8 cellular contexts compared by ENCODE assay signal in the genomic region with DNA sequence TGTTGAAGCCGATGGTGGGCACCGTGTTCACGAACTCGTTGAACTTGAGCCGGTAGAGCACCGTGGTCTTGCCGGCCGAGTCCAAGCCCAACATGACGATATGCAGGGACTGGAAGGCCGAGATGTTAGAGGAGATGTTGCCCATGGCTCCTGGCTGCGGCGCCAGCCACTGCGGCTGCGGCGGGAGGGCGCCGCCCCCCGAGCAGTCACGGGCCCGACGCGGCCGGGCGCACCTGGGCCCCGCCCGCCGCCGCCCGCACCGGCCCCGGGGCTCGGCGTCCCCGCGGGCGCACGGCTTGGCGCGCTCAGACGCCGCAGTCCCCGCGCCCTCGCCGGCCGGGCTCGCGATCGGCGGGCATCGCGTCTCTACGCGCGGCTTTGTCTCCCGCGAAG. TPM values are rescaled to one million over a fixed set of nuclear protein-coding genes. Genes with fewer than 3 reads are reported as not detected.
A peak's percentile ranks its signal among the peaks of the same experiment; 100 is the strongest.
DNase-seq lines count a peak whose midpoint lies in the region; ATAC-seq and TF ChIP-seq lines count a peak whose summit lies in the region.

No MANE protein-coding gene starts in this region.

- no peaks in the 10 kb centered on the region for H3K9me3 Mint-ChIP-seq in activated CD4-positive, alpha-beta memory T cell treated with anti-CD3 and anti-CD28 coated beads, Interleukin-2, amount 10 ng/mL, durations not matched to agents 7 days and 5 days
- H3K9me3 Mint-ChIP-seq in nephron, result no peaks in the 10 kb centered on the region

- peak; percentile 47 for ATAC-seq in GM21825 (IDR thresholded peaks at IDR 0.05; ENCODE audit: unreplicated experiment)
- peak; percentile 40 for ATAC-seq in esophagus mucosa

- peak overlapping the region; percentile 100 for H3K27ac Mint-ChIP-seq in activated CD4-positive, alpha-beta memory T cell treated with anti-CD3 and anti-CD28 coated beads, Interleukin-2, amount 10 ng/mL, durations not matched to agents 7 days and 5 days
- peak overlapping the region; percentile 44 to 77 (median 64) for H3K27ac Mint-ChIP-seq in nephron

- TF ChIP-seq CTCF in nephron (IDR thresholded peaks at IDR 0.05; ENCODE audit: unreplicated experiment in 3 of 3), result no peak

- H3K27me3 Mint-ChIP-seq in activated CD4-positive, alpha-beta memory T cell treated with anti-CD3 and anti-CD28 coated beads, Interleukin-2, amount 10 ng/mL, durations not matched to agents 7 days and 5 days, result no peaks in the 10 kb centered on the region
- H3K27me3 Mint-ChIP-seq in nephron (ENCODE audit: low read depth), result peaks cover 39% of the 10 kb centered on the region

- DNase-seq in LHCN-M2 (ENCODE audit: low read depth) (peak; percentile 40), pons (ENCODE audit: low spot score) (no peak), HT-29 (ENCODE audit: low spot score) (no peak)
- DNase-seq in activated CD4-positive, alpha-beta memory T cell treated with anti-CD3 and anti-CD28 coated beads, Interleukin-2, amount 10 ng/mL, durations not matched to agents 7 days and 5 days, result peak; percentile 69

- peaks cover 61% of the 10 kb centered on the region for H3K36me3 Mint-ChIP-seq in activated CD4-positive, alpha-beta memory T cell treated with anti-CD3 and anti-CD28 coated beads, Interleukin-2, amount 10 ng/mL, durations not matched to agents 7 days and 5 days (ENCODE audit: low read depth)
- no peaks in the 10 kb centered on the region for H3K36me3 Mint-ChIP-seq in nephron (ENCODE audit: low read depth)

- peaks cover 35% of the 10 kb centered on the region for H3K4me1 Mint-ChIP-seq in activated CD4-positive, alpha-beta memory T cell treated with anti-CD3 and anti-CD28 coated beads, Interleukin-2, amount 10 ng/mL, durations not matched to agents 7 days and 5 days
- peaks cover 32% of the 10 kb centered on the region for H3K4me1 Mint-ChIP-seq in nephron

- peak overlapping the region; percentile 99 for H3K4me3 Mint-ChIP-seq in activated CD4-positive, alpha-beta memory T cell treated with anti-CD3 and anti-CD28 coated beads, Interleukin-2, amount 10 ng/mL, durations not matched to agents 7 days and 5 days
- H3K4me3 Mint-ChIP-seq in nephron, result peak overlapping the region; percentile 89 to 90 (median 90)

- CTCF ChIA-PET in activated CD4-positive, alpha-beta memory T cell treated with anti-CD3 and anti-CD28 coated beads, Interleukin-2, amount 10 ng/mL, durations not matched to agents 7 days and 5 days (lab: Charles Lee), result interaction anchor here (1.0 to 7.5 kb wide), 14 partner anchors 32 to 639 kb away, joined by 3 to 103 read pairs (median 6); no protein-coding TSS in a partner anchor

- peak overlapping the region; percentile 58; the same call in 1 of the 2 replicates for H3K4me3 ChIP-seq in GM08714 (ENCODE audit: low read length)

- POLR2A ChIA-PET in activated CD4-positive, alpha-beta memory T cell treated with anti-CD3 and anti-CD28 coated beads, Interleukin-2, amount 10 ng/mL, durations not matched to agents 7 days and 5 days (lab: Charles Lee), result interaction anchor here (0.7 to 7.7 kb wide), 43 partner anchors 8 to 1436 kb away, joined by 3 to 572 read pairs (median 9); partner anchors contain the start of genes HJURP and INPP5D

RNA-seq across cellular contexts. Expression of gene ARL4C, which starts 0.4 kb away (rescaled TPM):
- 17.1 and 19.6 TPM in 2 replicates for total RNA-seq in LHCN-M2 (2014; rRNA removed)
- polyA plus RNA-seq in LHCN-M2 (2012), result 10.5 TPM
- 100 to 1,000 TPM; 445 to 449 TPM for total RNA-seq in activated CD4-positive, alpha-beta memory T cell treated with anti-CD3 and anti-CD28 coated beads, Interleukin-2, amount 10 ng/mL, durations not matched to agents 7 days and 5 days
- total RNA-seq in esophagus mucosa, result 15.5 TPM
- 1.5 and 2.1 TPM in 2 replicates for total RNA-seq in HT-29 (2014; rRNA removed; shearing (Covaris generic))

Comparison
In these comparisons a context has a peak if more than half of its experiments do, and no peak if none do; other contexts are left out.
1. DNase-seq: peak in LHCN-M2 (single experiment) and activated CD4-positive, alpha-beta memory T cell treated with anti-CD3 and anti-CD28 coated beads, Interleukin-2, amount 10 ng/mL, durations not matched to agents 7 days and 5 days (single experiment); none in pons (single experiment) and HT-29 (single experiment).
2. RNA of gene ARL4C, which starts 0.4 kb away (total RNA-seq): 445 to 449 TPM in activated CD4-positive, alpha-beta memory T cell treated with anti-CD3 and anti-CD28 coated beads, Interleukin-2, amount 10 ng/mL, durations not matched to agents 7 days and 5 days; 17.1 to 19.6 TPM in LHCN-M2, 15.5 TPM in esophagus mucosa (single experiment) and 1.5 to 2.1 TPM in HT-29; every median in the first group is over 10 times any median in the second.